10 cellular contexts compared by ENCODE assay signal in the genomic region with DNA sequence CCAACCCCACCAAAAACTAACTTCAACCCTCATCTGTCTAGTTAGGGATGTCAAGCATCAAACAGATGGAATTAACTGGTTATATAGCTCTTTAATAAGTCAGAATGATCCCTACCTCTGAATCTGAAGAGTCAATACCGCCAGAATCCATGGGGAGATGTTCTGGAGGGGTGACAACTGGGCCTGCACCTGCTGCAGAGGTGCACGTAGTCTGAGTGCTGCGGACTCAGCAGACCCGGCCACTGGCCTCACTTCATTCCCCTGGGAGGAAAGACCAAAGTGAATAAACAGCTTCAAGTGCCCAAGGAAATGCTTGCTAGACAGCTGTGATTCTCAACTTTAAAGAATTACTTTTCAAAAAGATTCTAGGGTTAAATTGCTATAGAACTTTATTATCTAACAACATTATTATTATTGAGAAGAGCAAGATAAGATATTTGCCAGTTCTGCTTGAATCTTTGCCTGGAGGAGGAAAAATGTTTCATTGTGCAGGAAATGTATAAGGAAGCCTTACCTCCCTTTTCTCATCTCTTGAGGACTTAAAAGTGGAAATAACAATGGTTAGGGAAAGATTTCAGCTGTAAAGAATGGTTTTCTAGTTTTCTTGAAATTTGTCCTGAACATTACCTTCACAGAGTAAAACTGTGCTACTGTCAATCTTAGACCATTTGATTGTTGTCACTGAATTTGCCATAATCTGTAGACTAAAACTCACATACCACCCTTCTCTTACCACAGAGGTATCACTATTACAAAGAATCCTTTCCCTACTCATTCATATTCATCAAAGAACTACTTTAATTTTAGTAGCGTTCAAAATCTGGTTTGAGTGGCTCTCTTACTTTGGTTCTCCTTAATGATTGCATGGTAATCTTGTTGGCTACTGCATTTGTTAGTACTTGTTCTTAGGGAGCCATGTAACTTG. TPM values are rescaled to one million over a fixed set of nuclear protein-coding genes. Genes with fewer than 3 reads are reported as not detected.
DNase-seq lines count a peak whose midpoint lies in the region; ATAC-seq and TF ChIP-seq lines count a peak whose summit lies in the region.
"Had no signal": no experiment of that assay in that cellular context is flagged by ENCODE, and none has a peak within 500 bp of the region (broad histone marks: within the 10 kb centered on the region; RNA-seq: fewer than 3 reads in every experiment).

No MANE protein-coding gene starts in this region.

- DNase-seq in T-helper 1 cell (no peak), RWPE2 (ENCODE audit: low spot score) (no peak), endothelial cell (ENCODE audit: low spot score) (no peak), smooth muscle cell (lab: John Stamatoyannopoulos, UW; ENCODE audit: unreplicated experiment) (no peak), NCI-H2196 treated with DMSO at 0.1 percent for 48 hours (lab: John Stamatoyannopoulos, UW; ENCODE audit: unreplicated experiment) (no peak), NOMO-1 (lab: John Stamatoyannopoulos, UW; ENCODE audit: unreplicated experiment in 2 of 2) (no peak), hypothalamus (lab: John Stamatoyannopoulos, UW) (no peak)
- DNase-seq: NCI-H2227 treated with DMSO at 0.1 percent for 48 hours, right cardiac atrium had no signal

- H3K9me3 ChIP-seq in RWPE2 (ENCODE audit: severe bottlenecking) = no peaks in the 10 kb centered on the region
- no peaks in the 10 kb centered on the region for H3K9me3 ChIP-seq in smooth muscle cell (replicated peaks; ENCODE audit: low read depth)

- H3K4me1 ChIP-seq in RWPE2 (ENCODE audit: insufficient read depth, poor library complexity, severe bottlenecking) (peaks cover 10% of the 10 kb centered on the region), smooth muscle cell (ENCODE audit: low read depth) (peaks cover 12% of the 10 kb centered on the region)

- H3K4me3 Mint-ChIP-seq in T-helper 1 cell treated with Interleukin-12 subunit alpha and Interleukin-12 subunit beta and Interleukin-4 antibody, amounts not matched to agents 30 μg/mL and 1 μg/mL, for 36 hours = peak overlapping the region; percentile 97
- peak overlapping the region; percentile 17 for H3K4me3 Mint-ChIP-seq in endothelial cell (ENCODE audit: unreplicated experiment)

- H2AFZ ChIP-seq in smooth muscle cell (ENCODE audit: low read depth) = no peak overlapping the region

- H3K27me3 ChIP-seq in RWPE2 (ENCODE audit: insufficient read depth, poor library complexity, severe bottlenecking) = no peaks in the 10 kb centered on the region
- H3K27me3 ChIP-seq in smooth muscle cell (ENCODE audit: low read depth) = no peaks in the 10 kb centered on the region

- H3K36me3 ChIP-seq in RWPE2 (ENCODE audit: low read depth) (peaks cover 73% of the 10 kb centered on the region), smooth muscle cell (ENCODE audit: low read depth) (peaks cover 26% of the 10 kb centered on the region)

- WGBS in smooth muscle cell (ENCODE audit: low lambda C conversion rate) = 97% methylated on average over 5 of the region's 5 CpGs

- H3K4me3 ChIP-seq in RWPE2 (ENCODE audit: severe bottlenecking) = no peak overlapping the region
- H3K4me3 ChIP-seq in smooth muscle cell = no peak overlapping the region

- peak overlapping the region; percentile 53 for H3K27ac Mint-ChIP-seq in T-helper 1 cell treated with Interleukin-12 subunit alpha and Interleukin-12 subunit beta and Interleukin-4 antibody, amounts not matched to agents 30 μg/mL and 1 μg/mL, for 36 hours
- H3K27ac Mint-ChIP-seq in endothelial cell (ENCODE audit: unreplicated experiment) = peak overlapping the region; percentile 74

- no peak for ATAC-seq in RWPE2 (ENCODE audit: low read depth)
- ATAC-seq: right cardiac atrium had no signal

- H3K4me2 ChIP-seq in smooth muscle cell = peak overlapping the region; percentile 88

- peaks cover 62% of the 10 kb centered on the region for H3F3A ChIP-seq in smooth muscle cell (ENCODE audit: low read depth)

- H3K9me3 Mint-ChIP-seq in T-helper 1 cell treated with Interleukin-12 subunit alpha and Interleukin-12 subunit beta and Interleukin-4 antibody, amounts not matched to agents 30 μg/mL and 1 μg/mL, for 36 hours = no peaks in the 10 kb centered on the region
- H3K9me3 Mint-ChIP-seq in endothelial cell (ENCODE audit: unreplicated experiment) = no peaks in the 10 kb centered on the region

- H4K20me1 ChIP-seq in smooth muscle cell (ENCODE audit: low read depth) = peaks cover 75% of the 10 kb centered on the region

- H3K79me2 ChIP-seq in smooth muscle cell (ENCODE audit: low read depth) = peaks cover 55% of the 10 kb centered on the region

- H3K27ac ChIP-seq in RWPE2 (ENCODE audit: poor library complexity, severe bottlenecking) (peak overlapping the region; percentile 90), smooth muscle cell (ENCODE audit: low read depth) (peak overlapping the region; percentile 99)

- H3K9ac ChIP-seq in smooth muscle cell (ENCODE audit: low read depth) = no peak overlapping the region

- no peaks in the 10 kb centered on the region for H3K27me3 Mint-ChIP-seq in T-helper 1 cell treated with Interleukin-12 subunit alpha and Interleukin-12 subunit beta and Interleukin-4 antibody, amounts not matched to agents 30 μg/mL and 1 μg/mL, for 36 hours (ENCODE audit: low read depth)
- peaks cover 6% of the 10 kb centered on the region for H3K27me3 Mint-ChIP-seq in endothelial cell (ENCODE audit: unreplicated experiment)

- peaks cover 70% of the 10 kb centered on the region for H3K36me3 Mint-ChIP-seq in T-helper 1 cell treated with Interleukin-12 subunit alpha and Interleukin-12 subunit beta and Interleukin-4 antibody, amounts not matched to agents 30 μg/mL and 1 μg/mL, for 36 hours (ENCODE audit: low read depth)
- H3K36me3 Mint-ChIP-seq in endothelial cell (ENCODE audit: low read depth, unreplicated experiment) = peaks cover 27% of the 10 kb centered on the region

- peaks cover 56% of the 10 kb centered on the region for H3K4me1 Mint-ChIP-seq in T-helper 1 cell treated with Interleukin-12 subunit alpha and Interleukin-12 subunit beta and Interleukin-4 antibody, amounts not matched to agents 30 μg/mL and 1 μg/mL, for 36 hours (ENCODE audit: low read depth)
- H3K4me1 Mint-ChIP-seq in endothelial cell (ENCODE audit: unreplicated experiment) = peaks cover 28% of the 10 kb centered on the region

- TF ChIP-seq CTCF in RWPE2 (IDR thresholded peaks at IDR 0.05; ENCODE audit: poor library complexity, severe bottlenecking) (no peak), endothelial cell (IDR thresholded peaks at IDR 0.05; ENCODE audit: unreplicated experiment) (no peak), smooth muscle cell (IDR thresholded peaks at IDR 0.05; ENCODE audit: borderline replicate concordance, insufficient read depth, poor library complexity, severe bottlenecking) (no peak)

RNA-seq across cellular contexts. Expression of gene XBP1, which starts 4.2 kb away (rescaled TPM):
- 71.3 TPM for total RNA-seq in endothelial cell (ENCODE audit: unreplicated experiment)
- total RNA-seq in smooth muscle cell = 375 and 406 TPM in 2 replicates
- 317 and 381 TPM in 2 replicates for polyA plus RNA-seq in smooth muscle cell

RNA-seq across cellular contexts. Expression of gene CCDC117, which starts 23.7 kb away (rescaled TPM):
- 21.9 TPM for total RNA-seq in endothelial cell (ENCODE audit: unreplicated experiment)
- total RNA-seq in smooth muscle cell = 30.8 and 32.0 TPM in 2 replicates
- polyA plus RNA-seq in smooth muscle cell = 17.3 and 18.1 TPM in 2 replicates

RNA-seq across cellular contexts. Expression of gene HSCB, which starts 54.4 kb away (rescaled TPM):
- total RNA-seq in endothelial cell (ENCODE audit: unreplicated experiment) (16.6 TPM), smooth muscle cell (9.3 and 15.9 TPM in 2 replicates)
- polyA plus RNA-seq in smooth muscle cell = 22.5 and 23.4 TPM in 2 replicates

RNA-seq across cellular contexts. Expression of gene CHEK2, which starts 54.6 kb away (rescaled TPM):
- 11.2 TPM for total RNA-seq in endothelial cell (ENCODE audit: unreplicated experiment)
- 11.5 and 18.7 TPM in 2 replicates for total RNA-seq in smooth muscle cell
- polyA plus RNA-seq in smooth muscle cell = 12.7 and 15.9 TPM in 2 replicates
